15 cellular contexts compared by ENCODE assay signal in genomic region chr16:15639061-15639568, GRCh38. TPM values are rescaled to one million over a fixed set of nuclear protein-coding genes. Genes with fewer than 3 reads are reported as not detected.
DNase-seq lines count a peak whose midpoint lies in the region; ATAC-seq and TF ChIP-seq lines count a peak whose summit lies in the region.
"Had no signal": no experiment of that assay in that cellular context is flagged by ENCODE, and none has a peak within 500 bp of the region (broad histone marks: within the 10 kb centered on the region; RNA-seq: fewer than 3 reads in every experiment).

No MANE protein-coding gene starts in this region.

- peak overlapping the region; percentile 92 for H3K27ac Mint-ChIP-seq in activated CD4-positive, alpha-beta memory T cell treated with anti-CD3 and anti-CD28 coated beads for 36 hours
- H3K27ac Mint-ChIP-seq in central memory CD8-positive, alpha-beta T cell (ENCODE audit: low read depth) = peak overlapping the region; percentile 88
- H3K27ac Mint-ChIP-seq: WTC11 had no signal

- no peaks in the 10 kb centered on the region for H3K9me3 Mint-ChIP-seq in activated CD4-positive, alpha-beta memory T cell treated with anti-CD3 and anti-CD28 coated beads for 36 hours
- H3K9me3 Mint-ChIP-seq in central memory CD8-positive, alpha-beta T cell = no peaks in the 10 kb centered on the region
- H3K9me3 Mint-ChIP-seq: WTC11 had no signal

- H3K36me3 Mint-ChIP-seq in activated CD4-positive, alpha-beta memory T cell treated with anti-CD3 and anti-CD28 coated beads for 36 hours = peaks cover 52% of the 10 kb centered on the region
- H3K36me3 Mint-ChIP-seq in central memory CD8-positive, alpha-beta T cell (ENCODE audit: insufficient read depth) = peaks cover 62% of the 10 kb centered on the region

- peak overlapping the region; percentile 8 for H3K27ac ChIP-seq in substantia nigra (ENCODE audit: low read depth, low read length, poor library complexity, severe bottlenecking)
- H3K27ac ChIP-seq: foreskin keratinocyte, HL-60 had no signal

- POLR2A ChIA-PET in activated CD4-positive, alpha-beta memory T cell treated with anti-CD3 and anti-CD28 coated beads for 36 hours (lab: Charles Lee) = interaction anchor here (0.6 to 1.0 kb wide), 2 partner anchors 49 to 147 kb away, joined by 3 read pairs; no protein-coding TSS in a partner anchor

- intact Hi-C loops in activated CD4-positive, alpha-beta memory T cell treated with anti-CD3 and anti-CD28 coated beads for 36 hours (cut with micrococcal nuclease) = loop anchor here (1.0 to 5.0 kb wide), 3 partner anchors 48 to 86 kb away; no protein-coding TSS in a partner anchor
- intact Hi-C loops in left colon (cut with DNase I, micrococcal nuclease) = no loop called here

- H3K4me3 Mint-ChIP-seq in activated CD4-positive, alpha-beta memory T cell treated with anti-CD3 and anti-CD28 coated beads for 36 hours = peak overlapping the region; percentile 56
- peak overlapping the region; percentile 57 for H3K4me3 Mint-ChIP-seq in central memory CD8-positive, alpha-beta T cell
- H3K4me3 Mint-ChIP-seq: WTC11 had no signal

- no peaks in the 10 kb centered on the region for H3K27me3 Mint-ChIP-seq in activated CD4-positive, alpha-beta memory T cell treated with anti-CD3 and anti-CD28 coated beads for 36 hours
- H3K27me3 Mint-ChIP-seq in central memory CD8-positive, alpha-beta T cell = no peaks in the 10 kb centered on the region

- CTCF ChIA-PET in activated CD4-positive, alpha-beta memory T cell treated with anti-CD3 and anti-CD28 coated beads for 36 hours (lab: Charles Lee) = interaction anchor here (1.1 kb wide), 1 partner anchor 205 kb away, joined by 3 read pairs; the partner anchor contains the start of gene BMERB1

- H3K4me1 Mint-ChIP-seq in activated CD4-positive, alpha-beta memory T cell treated with anti-CD3 and anti-CD28 coated beads for 36 hours (ENCODE audit: low read depth) = peaks cover 76% of the 10 kb centered on the region
- peaks cover 61% of the 10 kb centered on the region for H3K4me1 Mint-ChIP-seq in central memory CD8-positive, alpha-beta T cell

- ATAC-seq in central memory CD8-positive, alpha-beta T cell (replicated peaks; ENCODE audit: extremely low read depth, poor library complexity, severe bottlenecking) = peak; percentile 2
- no peak for ATAC-seq in left colon
- no peak for ATAC-seq in SK-N-SH treated with all-trans-retinoic acid at 6 μM for 48 hours
- no peak for ATAC-seq in HG03159 (IDR thresholded peaks at IDR 0.05; ENCODE audit: unreplicated experiment)
- ATAC-seq: foreskin keratinocyte, WTC11 had no signal

- DNase-seq in stimulated activated CD4-positive, alpha-beta T cell treated with anti-CD3 and anti-CD28 coated beads, Interleukin-12 subunit alpha, Interleukin-12 subunit beta, amount 100 ng/mL, for 4 hours = peak; percentile 11
- DNase-seq in stimulated activated CD4-positive, alpha-beta T cell treated with anti-CD3 and anti-CD28 coated beads, Interleukin-2, amount 100 ng/mL, for 48 hours = no peak
- peak; percentile 58 for DNase-seq in activated CD4-positive, alpha-beta memory T cell treated with anti-CD3 and anti-CD28 coated beads for 36 hours
- DNase-seq in central memory CD8-positive, alpha-beta T cell (ENCODE audit: low spot score in 2 of 2) = no peak
- DNase-seq in substantia nigra (lab: John Stamatoyannopoulos, UW) = no peak
- DNase-seq in left colon = no peak
- DNase-seq: anterior cingulate cortex, foreskin keratinocyte, kidney, MG63, NCI-H446 had no signal

TF ChIP-seq in SK-N-SH treated with all-trans-retinoic acid at 6 μM for 48 hours, 23 proteins besides CTCF, POLR2A, EP300 and RAD21:
- TF ChIP-seq PPARA (CRISPR knock-in tag; IDR thresholded peaks at IDR 0.05; ENCODE audit: borderline replicate concordance) (no peak), ZFP30 (CRISPR knock-in tag; IDR thresholded peaks at IDR 0.05) (no peak), ISL1 (CRISPR knock-in tag; IDR thresholded peaks at IDR 0.05) (no peak), BACH2 (CRISPR knock-in tag; IDR thresholded peaks at IDR 0.05; ENCODE audit: borderline replicate concordance) (no peak), SNAI2 (CRISPR knock-in tag; IDR thresholded peaks at IDR 0.05) (no peak), ESRRG (CRISPR knock-in tag; IDR thresholded peaks at IDR 0.05) (no peak), CSDC2 (CRISPR knock-in tag; IDR thresholded peaks at IDR 0.05) (no peak), ZNF8 (CRISPR knock-in tag; IDR thresholded peaks at IDR 0.05) (no peak), ZFP3 (CRISPR knock-in tag; IDR thresholded peaks at IDR 0.05) (no peak), POU6F1 (CRISPR knock-in tag; IDR thresholded peaks at IDR 0.05; ENCODE audit: borderline replicate concordance, low read depth) (no peak), TOX (CRISPR knock-in tag; IDR thresholded peaks at IDR 0.05; ENCODE audit: borderline replicate concordance) (no peak), CSRNP3 (CRISPR knock-in tag; IDR thresholded peaks at IDR 0.05) (no peak), CREB5 (CRISPR knock-in tag; IDR thresholded peaks at IDR 0.05; ENCODE audit: low read depth) (no peak), ZNF565 (CRISPR knock-in tag; conservative IDR thresholded peaks at IDR 0.05; ENCODE audit: low read depth) (no peak), PATZ1 (CRISPR knock-in tag; IDR thresholded peaks at IDR 0.05; ENCODE audit: borderline replicate concordance) (no peak), ARNTL (CRISPR knock-in tag; IDR thresholded peaks at IDR 0.05; ENCODE audit: borderline replicate concordance, low read depth) (no peak), RARB (CRISPR knock-in tag; IDR thresholded peaks at IDR 0.05) (no peak), GLIS3 (CRISPR knock-in tag; IDR thresholded peaks at IDR 0.05) (no peak), TCF4 (CRISPR knock-in tag; IDR thresholded peaks at IDR 0.05; ENCODE audit: borderline replicate concordance) (no peak)

RNA-seq across cellular contexts. Expression of gene MARF1, which starts 3.8 kb away (rescaled TPM):
- total RNA-seq in activated CD4-positive, alpha-beta memory T cell treated with anti-CD3 and anti-CD28 coated beads for 36 hours = 10 to 100 TPM; 61.9 to 62.6 TPM
- total RNA-seq in left colon = 10 to 100 TPM; 54.5 to 85.9 TPM

RNA-seq across cellular contexts. Expression of gene NDE1, which starts 10.9 kb away (rescaled TPM):
- 100 to 1,000 TPM; 117 to 119 TPM for total RNA-seq in activated CD4-positive, alpha-beta memory T cell treated with anti-CD3 and anti-CD28 coated beads for 36 hours
- 10 to 100 TPM; 24.8 to 30.9 TPM for total RNA-seq in left colon

Comparison
In these comparisons a context has a peak if more than half of its experiments do, and no peak if none do; other contexts are left out.
1. DNase-seq: peak in stimulated activated CD4-positive, alpha-beta T cell treated with anti-CD3 and anti-CD28 coated beads, Interleukin-12 subunit alpha, Interleukin-12 subunit beta, amount 100 ng/mL, for 4 hours (single experiment) and activated CD4-positive, alpha-beta memory T cell treated with anti-CD3 and anti-CD28 coated beads for 36 hours (single experiment); none in stimulated activated CD4-positive, alpha-beta T cell treated with anti-CD3 and anti-CD28 coated beads, Interleukin-2, amount 100 ng/mL, for 48 hours (0 of 2), central memory CD8-positive, alpha-beta T cell (0 of 2), substantia nigra (0 of 49) and left colon (0 of 2).